12 cellular contexts compared by ENCODE assay signal in the genomic region with DNA sequence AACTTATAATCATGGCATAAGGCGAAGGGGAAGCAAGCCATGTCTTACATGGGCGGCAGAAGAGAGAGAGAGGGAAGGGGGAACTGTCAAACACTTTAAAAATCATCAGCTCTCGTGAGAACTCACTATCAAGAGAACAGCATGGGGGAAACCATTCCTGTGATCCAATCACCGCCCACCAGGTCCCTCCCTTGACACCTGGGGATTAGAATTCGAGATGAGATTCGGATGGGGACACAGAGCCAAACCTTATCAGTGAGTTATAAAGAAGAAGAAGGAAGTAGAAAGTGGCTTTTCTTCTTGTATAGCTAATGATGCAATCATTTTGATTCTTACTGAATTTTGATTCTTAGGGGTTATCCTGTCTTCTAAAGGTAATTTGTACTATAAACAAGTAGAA. TPM values are rescaled to one million over a fixed set of nuclear protein-coding genes. Genes with fewer than 3 reads are reported as not detected.
DNase-seq lines count a peak whose midpoint lies in the region; ATAC-seq and TF ChIP-seq lines count a peak whose summit lies in the region.
"Had no signal": no experiment of that assay in that cellular context is flagged by ENCODE, and none has a peak within 500 bp of the region (broad histone marks: within the 10 kb centered on the region; RNA-seq: fewer than 3 reads in every experiment).

No MANE protein-coding gene starts in this region.

- no peaks in the 10 kb centered on the region for H3K27me3 Mint-ChIP-seq in activated CD4-positive, alpha-beta T cell treated with anti-CD3 and anti-CD28 coated beads, Interleukin-2, amount 10 ng/mL, durations not matched to agents 24 days and 14 days
- no peaks in the 10 kb centered on the region for H3K27me3 Mint-ChIP-seq in activated naive CD8-positive, alpha-beta T cell
- no peaks in the 10 kb centered on the region for H3K27me3 Mint-ChIP-seq in neural progenitor cell (ENCODE audit: insufficient read depth, low read depth)

- TF ChIP-seq POLR2A in Peyer's patch (IDR thresholded peaks at IDR 0.05) = no peak

- no peak for DNase-seq in activated CD4-positive, alpha-beta T cell treated with anti-CD3 and anti-CD28 coated beads, Interleukin-2, amount 10 ng/mL, durations not matched to agents 24 days and 14 days
- DNase-seq in activated CD4-positive, alpha-beta T cell treated with anti-CD3 and anti-CD28 coated beads, Interleukin-2, amount 50 U/mL, for 4 hours = no peak
- DNase-seq in NAMALWA (ENCODE audit: low spot score) = peak; percentile 6
- DNase-seq in neural progenitor cell (ENCODE audit: low spot score) = peak; percentile 5
- DNase-seq in Peyer's patch = no peak
- DNase-seq in left lobe of liver (ENCODE audit: low spot score) = no peak
- DNase-seq: caudate nucleus, esophagus squamous epithelium, NCI-H1048, trophoblast cell had no signal

- no peak overlapping the region for H3K4me2 ChIP-seq in neural progenitor cell

- no peak overlapping the region for H2AFZ ChIP-seq in neural progenitor cell (replicated peaks)

- peaks cover 6% of the 10 kb centered on the region for H3F3A ChIP-seq in neural progenitor cell (ENCODE audit: low read depth)

- peaks cover 33% of the 10 kb centered on the region for H3K4me1 Mint-ChIP-seq in activated CD4-positive, alpha-beta T cell treated with anti-CD3 and anti-CD28 coated beads, Interleukin-2, amount 10 ng/mL, durations not matched to agents 24 days and 14 days
- peaks cover 31% of the 10 kb centered on the region for H3K4me1 Mint-ChIP-seq in activated naive CD8-positive, alpha-beta T cell (ENCODE audit: low read depth)
- peaks cover 2% of the 10 kb centered on the region for H3K4me1 Mint-ChIP-seq in neural progenitor cell

- no peak for TF ChIP-seq CTCF in neural progenitor cell (IDR thresholded peaks at IDR 0.05)
- TF ChIP-seq CTCF in Peyer's patch (IDR thresholded peaks at IDR 0.05) = no peak

- no peaks in the 10 kb centered on the region for H3K9me3 ChIP-seq in neural progenitor cell (ENCODE audit: low read depth)
- no peaks in the 10 kb centered on the region for H3K9me3 ChIP-seq in Peyer's patch
- H3K9me3 ChIP-seq: esophagus squamous epithelium had no signal

- H3K9me3 Mint-ChIP-seq in activated CD4-positive, alpha-beta T cell treated with anti-CD3 and anti-CD28 coated beads, Interleukin-2, amount 10 ng/mL, durations not matched to agents 24 days and 14 days = no peaks in the 10 kb centered on the region
- H3K9me3 Mint-ChIP-seq in activated naive CD8-positive, alpha-beta T cell (ENCODE audit: low read depth) = no peaks in the 10 kb centered on the region
- peaks cover 2% of the 10 kb centered on the region for H3K9me3 Mint-ChIP-seq in neural progenitor cell

- H3K4me3 ChIP-seq in neural progenitor cell (no peak overlapping the region), Peyer's patch (no peak overlapping the region)
- H3K4me3 ChIP-seq: esophagus squamous epithelium had no signal

- H3K27ac ChIP-seq in neural progenitor cell (peak overlapping the region; percentile 9), Peyer's patch (no peak overlapping the region)
- H3K27ac ChIP-seq: esophagus squamous epithelium had no signal

- H3K27me3 ChIP-seq in neural progenitor cell = no peaks in the 10 kb centered on the region
- H3K27me3 ChIP-seq in Peyer's patch = no peaks in the 10 kb centered on the region
- H3K27me3 ChIP-seq: esophagus squamous epithelium had no signal

- intact Hi-C loops in activated CD4-positive, alpha-beta T cell treated with anti-CD3 and anti-CD28 coated beads, Interleukin-2, amount 10 ng/mL, durations not matched to agents 24 days and 14 days (cut with micrococcal nuclease) = no loop called here

- H3K36me3 Mint-ChIP-seq in activated CD4-positive, alpha-beta T cell treated with anti-CD3 and anti-CD28 coated beads, Interleukin-2, amount 10 ng/mL, durations not matched to agents 24 days and 14 days (ENCODE audit: low read depth) = peaks cover 63% of the 10 kb centered on the region
- peaks cover 18% of the 10 kb centered on the region for H3K36me3 Mint-ChIP-seq in activated naive CD8-positive, alpha-beta T cell
- H3K36me3 Mint-ChIP-seq in neural progenitor cell = peaks cover 49% of the 10 kb centered on the region

- H3K4me1 ChIP-seq in neural progenitor cell = no peaks in the 10 kb centered on the region
- H3K4me1 ChIP-seq in Peyer's patch = no peaks in the 10 kb centered on the region
- H3K4me1 ChIP-seq: esophagus squamous epithelium had no signal

- H3K9ac ChIP-seq in neural progenitor cell = no peak overlapping the region

- H3K36me3 ChIP-seq in neural progenitor cell (peaks cover 25% of the 10 kb centered on the region), Peyer's patch (peaks cover 0 to 72% (median 0%) of the 10 kb centered on the region in 3 donors)

- H4K20me1 ChIP-seq in neural progenitor cell (ENCODE audit: low read depth) = no peaks in the 10 kb centered on the region

- H3K79me2 ChIP-seq in neural progenitor cell (ENCODE audit: low read depth) = no peaks in the 10 kb centered on the region

- no peak overlapping the region for H3K4me3 Mint-ChIP-seq in activated CD4-positive, alpha-beta T cell treated with anti-CD3 and anti-CD28 coated beads, Interleukin-2, amount 10 ng/mL, durations not matched to agents 24 days and 14 days
- no peak overlapping the region for H3K4me3 Mint-ChIP-seq in activated naive CD8-positive, alpha-beta T cell
- H3K4me3 Mint-ChIP-seq in neural progenitor cell = no peak overlapping the region

- H3K27ac Mint-ChIP-seq in activated CD4-positive, alpha-beta T cell treated with anti-CD3 and anti-CD28 coated beads, Interleukin-2, amount 10 ng/mL, durations not matched to agents 24 days and 14 days = peak overlapping the region; percentile 80
- H3K27ac Mint-ChIP-seq in activated naive CD8-positive, alpha-beta T cell = peak overlapping the region; percentile 83
- H3K27ac Mint-ChIP-seq in neural progenitor cell = no peak overlapping the region

- no peak for ATAC-seq in GM19023 (IDR thresholded peaks at IDR 0.05; ENCODE audit: unreplicated experiment)
- ATAC-seq in left lobe of liver = no peak

RNA-seq across cellular contexts. Expression of a gene that starts 51.4 kb away (rescaled TPM):
- total RNA-seq in activated CD4-positive, alpha-beta T cell treated with anti-CD3 and anti-CD28 coated beads, Interleukin-2, amount 10 ng/mL, durations not matched to agents 24 days and 14 days = 98.4 and 109 TPM in 2 replicates
- total RNA-seq in neural progenitor cell (ENCODE audit: low replicate concordance) = 65.3 and 127 TPM in 2 replicates
- 100 to 1,000 TPM in 3 of 4 donors, 10 to 100 TPM in 1; 57.2 to 204 (median 105) TPM for total RNA-seq in Peyer's patch
- total RNA-seq in left lobe of liver = 15.2 TPM

Comparison
In these comparisons a context has a peak if more than half of its experiments do, and no peak if none do; other contexts are left out.
1. DNase-seq: peak in NAMALWA (single experiment) and neural progenitor cell (single experiment); none in activated CD4-positive, alpha-beta T cell treated with anti-CD3 and anti-CD28 coated beads, Interleukin-2, amount 10 ng/mL, durations not matched to agents 24 days and 14 days (single experiment), activated CD4-positive, alpha-beta T cell treated with anti-CD3 and anti-CD28 coated beads, Interleukin-2, amount 50 U/mL, for 4 hours (0 of 2), Peyer's patch (0 of 3) and left lobe of liver (single experiment).